In the genomic region with DNA sequence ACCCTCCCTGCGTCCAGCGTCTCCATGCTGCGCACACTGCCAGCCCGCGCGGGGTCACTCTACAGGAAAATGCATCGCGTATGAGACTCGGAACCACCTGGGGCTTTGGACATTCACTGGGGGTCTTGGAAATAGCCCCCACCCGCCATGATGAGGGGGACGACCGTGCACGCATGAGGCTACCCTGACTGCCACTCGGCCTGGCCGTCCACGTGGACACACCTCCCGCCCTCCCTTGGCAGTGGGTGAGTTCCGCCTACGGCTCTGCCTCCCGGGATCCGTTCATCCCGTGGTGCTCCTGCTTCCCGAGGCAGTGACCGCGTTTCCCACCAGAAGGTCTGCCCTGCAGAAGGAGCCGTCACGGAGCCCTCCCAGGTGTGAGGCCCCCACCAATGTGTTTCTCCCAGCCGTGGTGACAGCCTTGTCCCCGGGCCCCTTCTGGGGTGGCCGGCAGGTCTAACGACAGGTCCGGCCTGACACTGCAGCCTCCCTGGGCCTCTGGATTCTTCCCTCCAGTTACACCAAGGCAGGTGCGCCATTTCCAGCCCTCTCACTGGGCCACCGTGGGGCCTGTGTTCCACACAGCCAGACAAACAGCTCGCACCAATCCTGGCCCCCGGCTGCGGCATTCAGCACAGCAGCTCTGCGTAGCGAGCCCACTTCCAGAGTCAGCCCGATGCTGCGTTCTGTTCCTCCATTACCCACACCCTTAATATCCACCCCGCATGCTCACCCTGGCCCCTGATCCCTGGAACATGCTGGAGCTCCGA, we compare ENCODE assay signal across 10 cellular contexts. TPM values are rescaled to one million over a fixed set of nuclear protein-coding genes. Genes with fewer than 3 reads are reported as not detected.
"Had no signal": no experiment of that assay in that cellular context is flagged by ENCODE, and none has a peak within 500 bp of the region (broad histone marks: within the 10 kb centered on the region; RNA-seq: fewer than 3 reads in every experiment).

No MANE protein-coding gene starts in this region.

- H3K36me3 ChIP-seq: HAP-1 had no signal

- H3K27ac ChIP-seq: GM23248, HL-60 had no signal

- H3K9me3 ChIP-seq: HAP-1 had no signal

- H3K9ac ChIP-seq: GM23248 had no signal

- H3K4me3 Mint-ChIP-seq: HFFc6 had no signal

- ATAC-seq: HCT116, K562 had no signal

- H3K4me1 ChIP-seq: HAP-1 had no signal

- H3K4me3 ChIP-seq: GM23248, HAP-1, K562 had no signal

- H3K27ac Mint-ChIP-seq: HFFc6 had no signal

- DNase-seq: GM23248, GOT3, H7, HFFc6, IMR-90 had no signal

- H2AFZ ChIP-seq: GM23248 had no signal

RNA-seq across cellular contexts. Expression of a gene that starts 11.1 kb away (rescaled TPM):
- total RNA-seq: HFFc6, HT1080, K562 had no signal
